ENCODE assay signal across 12 cellular contexts in genomic region chr2:191053256-191053655, GRCh38. TPM values are rescaled to one million over a fixed set of nuclear protein-coding genes. Genes with fewer than 3 reads are reported as not detected.
DNase-seq lines count a peak whose midpoint lies in the region; ATAC-seq and TF ChIP-seq lines count a peak whose summit lies in the region.
"Had no signal": no experiment of that assay in that cellular context is flagged by ENCODE, and none has a peak within 500 bp of the region (broad histone marks: within the 10 kb centered on the region; RNA-seq: fewer than 3 reads in every experiment).

No MANE protein-coding gene starts in this region.

- peaks cover 27% of the 10 kb centered on the region for H3K4me1 ChIP-seq in CD8-positive, alpha-beta T cell (ENCODE audit: insufficient read depth, low read length)
- peaks cover 0 to 14% of the 10 kb centered on the region in 2 donors for H3K4me1 ChIP-seq in right atrium auricular region
- H3K4me1 ChIP-seq: BE2C had no signal

- 79 to 85% methylated on average over 6 of the region's 6 CpGs for WGBS in lower leg skin, 2 donors

- TF ChIP-seq POLR2A in lower leg skin (IDR thresholded peaks at IDR 0.05) = no peak

- TF ChIP-seq CTCF in CD8-positive, alpha-beta T cell (IDR thresholded peaks at IDR 0.05) = no peak
- TF ChIP-seq CTCF in lower leg skin (IDR thresholded peaks at IDR 0.05) (no peak), right atrium auricular region (IDR thresholded peaks at IDR 0.05) (no peak)

- H3K36me3 ChIP-seq in CD8-positive, alpha-beta T cell (ENCODE audit: insufficient read depth, low read length) = peaks cover 4% of the 10 kb centered on the region
- H3K36me3 ChIP-seq in right atrium auricular region = no peaks in the 10 kb centered on the region
- H3K36me3 ChIP-seq: BE2C had no signal

- POLR2A ChIA-PET in activated naive CD8-positive, alpha-beta T cell treated with anti-CD3 and anti-CD28 coated beads, Interleukin-2, amount 10 ng/mL, durations not matched to agents 7 days and 5 days (lab: Charles Lee) = interaction anchor here (0.7 to 12.4 kb wide), 4 partner anchors 11 to 102 kb away, joined by 5 to 100 read pairs (median 30); partner anchors contain the start of gene STAT4
- POLR2A ChIA-PET in CD8-positive, alpha-beta T cell (lab: Charles Lee) = interaction anchor here (1.1 to 4.6 kb wide), 5 partner anchors 8 to 102 kb away, joined by 3 to 45 read pairs (median 15); partner anchors contain the start of gene STAT4

- ATAC-seq in activated naive CD8-positive, alpha-beta T cell treated with anti-CD3 and anti-CD28 coated beads, Interleukin-2, amount 10 ng/mL, durations not matched to agents 7 days and 5 days (ENCODE audit: low read depth) = no peak
- no peak for ATAC-seq in CD8-positive, alpha-beta T cell
- ATAC-seq: GM12878 had no signal

- peaks cover 27% of the 10 kb centered on the region for H3K4me1 Mint-ChIP-seq in activated naive CD8-positive, alpha-beta T cell treated with anti-CD3 and anti-CD28 coated beads, Interleukin-2, amount 10 ng/mL, durations not matched to agents 7 days and 5 days
- H3K4me1 Mint-ChIP-seq in activated naive CD8-positive, alpha-beta T cell treated with anti-CD3 and anti-CD28 coated beads for 36 hours = peaks cover 22% of the 10 kb centered on the region
- peaks cover 29% of the 10 kb centered on the region for H3K4me1 Mint-ChIP-seq in CD8-positive, alpha-beta T cell (ENCODE audit: low read depth)
- H3K4me1 Mint-ChIP-seq in activated T-helper 2 cell treated with anti-CD3 and anti-CD28 coated beads, Interferon-gamma antibody, Interleukin-2, Interleukin-4, amounts not matched to agents 10 μg/mL and 5 μg/mL and 100 μg/mL, durations not matched to agents 14 hours and 24 hours and 36 hours (ENCODE audit: low read depth) = peaks cover 24% of the 10 kb centered on the region

- no peaks in the 10 kb centered on the region for H3K27me3 Mint-ChIP-seq in activated naive CD8-positive, alpha-beta T cell treated with anti-CD3 and anti-CD28 coated beads, Interleukin-2, amount 10 ng/mL, durations not matched to agents 7 days and 5 days
- no peaks in the 10 kb centered on the region for H3K27me3 Mint-ChIP-seq in activated naive CD8-positive, alpha-beta T cell treated with anti-CD3 and anti-CD28 coated beads for 36 hours
- no peaks in the 10 kb centered on the region for H3K27me3 Mint-ChIP-seq in CD8-positive, alpha-beta T cell (ENCODE audit: low read depth)
- H3K27me3 Mint-ChIP-seq in activated T-helper 2 cell treated with anti-CD3 and anti-CD28 coated beads, Interferon-gamma antibody, Interleukin-2, Interleukin-4, amounts not matched to agents 10 μg/mL and 5 μg/mL and 100 μg/mL, durations not matched to agents 14 hours and 24 hours and 36 hours (ENCODE audit: low read depth) = no peaks in the 10 kb centered on the region

- H3K27me3 ChIP-seq in CD8-positive, alpha-beta T cell (ENCODE audit: insufficient read depth, low read length) = no peaks in the 10 kb centered on the region
- no peaks in the 10 kb centered on the region for H3K27me3 ChIP-seq in right atrium auricular region

- intact Hi-C loops in CD8-positive, alpha-beta T cell (cut with DNase I, micrococcal nuclease) = loop anchor here (2.0 to 10.0 kb wide), 4 partner anchors 14 to 632 kb away; no protein-coding TSS in a partner anchor
- intact Hi-C loops in activated T-helper 2 cell treated with anti-CD3 and anti-CD28 coated beads, Interferon-gamma antibody, Interleukin-2, Interleukin-4, amounts not matched to agents 10 μg/mL and 5 μg/mL and 100 μg/mL, durations not matched to agents 14 hours and 24 hours and 36 hours (cut with micrococcal nuclease) = loop anchor here (5.0 kb wide), 1 partner anchor 469 kb away; no protein-coding TSS in a partner anchor
- intact Hi-C loops in lower leg skin (cut with DNase I; ENCODE audit: low total_unique reads) = no loop called here

- H3K4me3 Mint-ChIP-seq in activated naive CD8-positive, alpha-beta T cell treated with anti-CD3 and anti-CD28 coated beads, Interleukin-2, amount 10 ng/mL, durations not matched to agents 7 days and 5 days = no peak overlapping the region
- no peak overlapping the region for H3K4me3 Mint-ChIP-seq in activated naive CD8-positive, alpha-beta T cell treated with anti-CD3 and anti-CD28 coated beads for 36 hours
- H3K4me3 Mint-ChIP-seq in CD8-positive, alpha-beta T cell = no peak overlapping the region
- no peak overlapping the region for H3K4me3 Mint-ChIP-seq in activated T-helper 2 cell treated with anti-CD3 and anti-CD28 coated beads, Interferon-gamma antibody, Interleukin-2, Interleukin-4, amounts not matched to agents 10 μg/mL and 5 μg/mL and 100 μg/mL, durations not matched to agents 14 hours and 24 hours and 36 hours (ENCODE audit: low read depth)
- H3K4me3 Mint-ChIP-seq: CD14-positive monocyte had no signal

- H3K4me3 ChIP-seq in CD8-positive, alpha-beta T cell (ENCODE audit: low read depth, low read length) = no peak overlapping the region
- no peak overlapping the region for H3K4me3 ChIP-seq in lower leg skin (ENCODE audit: low read depth, poor library complexity, severe bottlenecking)
- no peak overlapping the region for H3K4me3 ChIP-seq in right atrium auricular region
- H3K4me3 ChIP-seq: GM12878 had no signal

- no peak overlapping the region for H3K27ac ChIP-seq in CD8-positive, alpha-beta T cell (ENCODE audit: low read depth, low read length)
- no peak overlapping the region for H3K27ac ChIP-seq in right atrium auricular region
- H3K27ac ChIP-seq: HL-60 had no signal

- H3K27ac Mint-ChIP-seq in activated naive CD8-positive, alpha-beta T cell treated with anti-CD3 and anti-CD28 coated beads, Interleukin-2, amount 10 ng/mL, durations not matched to agents 7 days and 5 days = peak overlapping the region; percentile 58
- H3K27ac Mint-ChIP-seq in activated naive CD8-positive, alpha-beta T cell treated with anti-CD3 and anti-CD28 coated beads for 36 hours = no peak overlapping the region
- H3K27ac Mint-ChIP-seq in CD8-positive, alpha-beta T cell = peak overlapping the region; percentile 10
- H3K27ac Mint-ChIP-seq in activated T-helper 2 cell treated with anti-CD3 and anti-CD28 coated beads, Interferon-gamma antibody, Interleukin-2, Interleukin-4, amounts not matched to agents 10 μg/mL and 5 μg/mL and 100 μg/mL, durations not matched to agents 14 hours and 24 hours and 36 hours = peak overlapping the region; percentile 32

- no peaks in the 10 kb centered on the region for H3K9me3 ChIP-seq in CD8-positive, alpha-beta T cell (ENCODE audit: low read length)
- H3K9me3 ChIP-seq in right atrium auricular region = no peaks in the 10 kb centered on the region
- H3K9me3 ChIP-seq: BE2C had no signal

- CTCF ChIA-PET in CD8-positive, alpha-beta T cell (lab: Charles Lee) = interaction anchor here (0.7 to 11.3 kb wide), 18 partner anchors 10 to 466 kb away, joined by 3 to 483 read pairs (median 5); partner anchors contain the start of gene STAT4

- H3K36me3 Mint-ChIP-seq in activated naive CD8-positive, alpha-beta T cell treated with anti-CD3 and anti-CD28 coated beads, Interleukin-2, amount 10 ng/mL, durations not matched to agents 7 days and 5 days = peaks cover 18% of the 10 kb centered on the region
- H3K36me3 Mint-ChIP-seq in activated naive CD8-positive, alpha-beta T cell treated with anti-CD3 and anti-CD28 coated beads for 36 hours = peaks cover 21% of the 10 kb centered on the region
- H3K36me3 Mint-ChIP-seq in CD8-positive, alpha-beta T cell = peaks cover 31% of the 10 kb centered on the region
- peaks cover 43% of the 10 kb centered on the region for H3K36me3 Mint-ChIP-seq in activated T-helper 2 cell treated with anti-CD3 and anti-CD28 coated beads, Interferon-gamma antibody, Interleukin-2, Interleukin-4, amounts not matched to agents 10 μg/mL and 5 μg/mL and 100 μg/mL, durations not matched to agents 14 hours and 24 hours and 36 hours (ENCODE audit: low read depth)
- H3K36me3 Mint-ChIP-seq: CD14-positive monocyte had no signal

- no peaks in the 10 kb centered on the region for H3K9me3 Mint-ChIP-seq in activated naive CD8-positive, alpha-beta T cell treated with anti-CD3 and anti-CD28 coated beads, Interleukin-2, amount 10 ng/mL, durations not matched to agents 7 days and 5 days
- H3K9me3 Mint-ChIP-seq in activated naive CD8-positive, alpha-beta T cell treated with anti-CD3 and anti-CD28 coated beads for 36 hours = no peaks in the 10 kb centered on the region
- H3K9me3 Mint-ChIP-seq in CD8-positive, alpha-beta T cell = no peaks in the 10 kb centered on the region
- no peaks in the 10 kb centered on the region for H3K9me3 Mint-ChIP-seq in activated T-helper 2 cell treated with anti-CD3 and anti-CD28 coated beads, Interferon-gamma antibody, Interleukin-2, Interleukin-4, amounts not matched to agents 10 μg/mL and 5 μg/mL and 100 μg/mL, durations not matched to agents 14 hours and 24 hours and 36 hours

- DNase-seq in activated naive CD8-positive, alpha-beta T cell treated with anti-CD3 and anti-CD28 coated beads, Interleukin-2, amount 10 ng/mL, durations not matched to agents 7 days and 5 days = no peak
- DNase-seq in activated naive CD8-positive, alpha-beta T cell treated with anti-CD3 and anti-CD28 coated beads for 36 hours = no peak
- no peak for DNase-seq in CD8-positive, alpha-beta T cell
- no peak for DNase-seq in activated T-helper 2 cell treated with anti-CD3 and anti-CD28 coated beads, Interferon-gamma antibody, Interleukin-2, Interleukin-4, amounts not matched to agents 10 μg/mL and 5 μg/mL and 100 μg/mL, durations not matched to agents 14 hours and 24 hours and 36 hours (ENCODE audit: low spot score)
- DNase-seq in lower leg skin (ENCODE audit: low spot score in 2 of 2) (no peak), right atrium auricular region (ENCODE audit: low spot score) (no peak), middle frontal gyrus (ENCODE audit: extremely low spot score, low spot score) (no peak)
- DNase-seq: BE2C, DMS53 had no signal

RNA-seq across cellular contexts. Expression of gene STAT1, which starts 39.3 kb away (rescaled TPM):
- 100 to 1,000 TPM; 544 to 571 TPM for total RNA-seq in activated naive CD8-positive, alpha-beta T cell treated with anti-CD3 and anti-CD28 coated beads, Interleukin-2, amount 10 ng/mL, durations not matched to agents 7 days and 5 days
- 100 to 1,000 TPM; 383 to 389 TPM for total RNA-seq in activated naive CD8-positive, alpha-beta T cell treated with anti-CD3 and anti-CD28 coated beads for 36 hours
- total RNA-seq in CD8-positive, alpha-beta T cell = 10 to 100 TPM; 66.7 to 69.9 TPM
- 135 and 139 TPM in 2 replicates for total RNA-seq in activated T-helper 2 cell treated with anti-CD3 and anti-CD28 coated beads, Interferon-gamma antibody, Interleukin-2, Interleukin-4, amounts not matched to agents 10 μg/mL and 5 μg/mL and 100 μg/mL, durations not matched to agents 14 hours and 24 hours and 36 hours
- total RNA-seq in lower leg skin (10 to 100 TPM; 37.5 to 55.6 (median 45.5) TPM), right atrium auricular region (10 to 100 TPM; 34.8 to 36.6 TPM)
